In genomic region chr4:115562506-115562905, GRCh38 we compare ENCODE assay signal across 17 cellular contexts.
A peak's percentile ranks its signal among the peaks of the same experiment; 100 is the strongest.
DNase-seq lines count a peak whose midpoint lies in the region; ATAC-seq and TF ChIP-seq lines count a peak whose summit lies in the region.
"Had no signal": no experiment of that assay in that cellular context is flagged by ENCODE, and none has a peak within 500 bp of the region (broad histone marks: within the 10 kb centered on the region; RNA-seq: fewer than 3 reads in every experiment).

No MANE protein-coding gene starts in this region.

- H3K9ac ChIP-seq in SK-N-MC (ENCODE audit: insufficient read length) (peak overlapping the region; percentile 24), trophoblast cell (ENCODE audit: low read length) (no peak overlapping the region)

- DNase-seq in GM23338 (ENCODE audit: low spot score) (peak; percentile 15), SK-N-MC (ENCODE audit: low read depth, low spot score) (no peak), foreskin keratinocyte (peak; percentile 4 to 33), trophoblast cell (peak; percentile 36 to 82), osteoblast (ENCODE audit: insufficient read length, low spot score, missing footprints) (no peak)
- no peak for DNase-seq in activated naive CD4-positive, alpha-beta T cell treated with anti-CD3 and anti-CD28 coated beads, Interleukin-2, amount 50 U/mL, for 16 hours
- DNase-seq: C1 segment of cervical spinal cord; Calu3; CD4-positive, alpha-beta T cell; DMS153; DMS79 treated with DMSO at 0.1 percent for 48 hours; EL; GOT3 had no signal

- H4K12ac ChIP-seq in trophoblast cell (ENCODE audit: low read depth, low read length): no peak overlapping the region

- H3K9me2 ChIP-seq in GM23338 (ENCODE audit: insufficient read depth): no peaks in the 10 kb centered on the region

- WGBS in trophoblast cell (ENCODE audit: extremely low coverage, insufficient coverage, insufficient read length): no CpG with 5 or more reads among the region's 2 CpGs

- H3K18ac ChIP-seq in trophoblast cell (ENCODE audit: low read length): no peak overlapping the region

- H3K14ac ChIP-seq in trophoblast cell (ENCODE audit: low read length): no peak overlapping the region

- TF ChIP-seq CTCF in GM23338 (conservative IDR thresholded peaks at IDR 0.05; ENCODE audit: low read depth in 2 of 2) (no peak), foreskin keratinocyte (conservative IDR thresholded peaks at IDR 0.05) (no peak), osteoblast (IDR thresholded peaks at IDR 0.05; ENCODE audit: extremely low read depth, low read depth, low read length) (no peak)

- H4K20me1 ChIP-seq in GM23338 (replicated peaks; ENCODE audit: insufficient read depth) (no peaks in the 10 kb centered on the region), osteoblast (ENCODE audit: insufficient read depth, low read length) (no peaks in the 10 kb centered on the region)

- no peaks in the 10 kb centered on the region for H3K36me3 ChIP-seq in GM23338 (ENCODE audit: insufficient read depth)
- H3K36me3 ChIP-seq in SK-N-MC (ENCODE audit: insufficient read depth, low read length): no peaks in the 10 kb centered on the region
- no peaks in the 10 kb centered on the region for H3K36me3 ChIP-seq in trophoblast cell (ENCODE audit: control insufficient read depth in 1 of 2, insufficient read depth in 2 of 2, low read length in 2 of 2)
- H3K36me3 ChIP-seq in osteoblast (ENCODE audit: insufficient read depth, low read length): no peaks in the 10 kb centered on the region
- H3K36me3 ChIP-seq: HAP-1 had no signal

- peaks cover 3% of the 10 kb centered on the region for H3K27me3 Mint-ChIP-seq in GM23338 (ENCODE audit: insufficient read depth, low read depth, poor library complexity)
- H3K27me3 Mint-ChIP-seq: B cell; CD4-positive, alpha-beta T cell had no signal

- H3K4me3 ChIP-seq in GM23338: no peak overlapping the region
- peak overlapping the region; percentile 30 for H3K4me3 ChIP-seq in SK-N-MC
- H3K4me3 ChIP-seq in trophoblast cell (ENCODE audit: low read depth, low read length): no peak overlapping the region
- no peak overlapping the region for H3K4me3 ChIP-seq in osteoblast (ENCODE audit: insufficient read depth, low read length)
- H3K4me3 ChIP-seq: HAP-1 had no signal

- no peak overlapping the region for H3K4ac ChIP-seq in trophoblast cell (ENCODE audit: low read depth, low read length)

- no peaks in the 10 kb centered on the region for H3K9me3 Mint-ChIP-seq in GM23338
- H3K9me3 Mint-ChIP-seq: CD4-positive, alpha-beta T cell had no signal

- H3K4me1 ChIP-seq in GM23338 (ENCODE audit: insufficient read depth) (no peaks in the 10 kb centered on the region; the same call in 1 of the 2 replicates), foreskin keratinocyte (no peaks in the 10 kb centered on the region), trophoblast cell (ENCODE audit: control insufficient read depth in 1 of 2, insufficient read depth in 2 of 2, low read length in 2 of 2) (no peaks in the 10 kb centered on the region), osteoblast (ENCODE audit: insufficient read depth, low read length) (no peaks in the 10 kb centered on the region)

- peaks cover 8% of the 10 kb centered on the region; the same call in 2 of the 3 replicates for H3K4me1 Mint-ChIP-seq in GM23338
- H3K4me1 Mint-ChIP-seq: B cell had no signal

- H4K91ac ChIP-seq in trophoblast cell (ENCODE audit: low read depth, low read length): no peak overlapping the region

- no peak overlapping the region for H2BK5ac ChIP-seq in trophoblast cell (ENCODE audit: low read depth, low read length, poor library complexity)

- H3K27me3 ChIP-seq in GM23338 (ENCODE audit: insufficient read depth) (no peaks in the 10 kb centered on the region), foreskin keratinocyte (no peaks in the 10 kb centered on the region), trophoblast cell (ENCODE audit: insufficient read depth, low read length) (no peaks in the 10 kb centered on the region), osteoblast (ENCODE audit: insufficient read depth, low read length) (no peaks in the 10 kb centered on the region)

- H2AFZ ChIP-seq in GM23338: no peak overlapping the region
- H2AFZ ChIP-seq in trophoblast cell (ENCODE audit: insufficient read depth, low read length, poor library complexity): no peak overlapping the region
- H2AFZ ChIP-seq in osteoblast (ENCODE audit: low read length): no peak overlapping the region

- ATAC-seq in GM23338: no peak
- no peak for ATAC-seq in foreskin keratinocyte
- no peak for ATAC-seq in HG03469 (IDR thresholded peaks at IDR 0.05; ENCODE audit: unreplicated experiment)

- no peaks in the 10 kb centered on the region for H3K9me3 ChIP-seq in SK-N-MC (ENCODE audit: low read depth, low read length)
- H3K9me3 ChIP-seq in trophoblast cell (ENCODE audit: insufficient read depth, low read depth, low read length): no peaks in the 10 kb centered on the region
- no peaks in the 10 kb centered on the region for H3K9me3 ChIP-seq in osteoblast (ENCODE audit: low read depth, low read length)
- H3K9me3 ChIP-seq: HAP-1 had no signal

- no peak overlapping the region for H4K8ac ChIP-seq in trophoblast cell (ENCODE audit: low read depth, low read length)

- H3K79me1 ChIP-seq in trophoblast cell (ENCODE audit: low read length): no peaks in the 10 kb centered on the region

- no peak overlapping the region for H3K4me2 ChIP-seq in GM23338
- no peak overlapping the region for H3K4me2 ChIP-seq in trophoblast cell (ENCODE audit: low read length)
- no peak overlapping the region for H3K4me2 ChIP-seq in osteoblast (ENCODE audit: insufficient read depth, low read length)

- H3K23ac ChIP-seq in trophoblast cell (ENCODE audit: low read length): no peak overlapping the region

- no peak overlapping the region for H3K4me3 Mint-ChIP-seq in GM23338
- H3K4me3 Mint-ChIP-seq: B cell; CD4-positive, alpha-beta T cell had no signal

- H2AK5ac ChIP-seq in trophoblast cell (ENCODE audit: low read length): no peak overlapping the region

- H3K27ac ChIP-seq in GM23338 (ENCODE audit: low read depth): no peak overlapping the region
- peak overlapping the region; percentile 82 for H3K27ac ChIP-seq in SK-N-MC
- H3K27ac ChIP-seq in foreskin keratinocyte: no peak overlapping the region
- H3K27ac ChIP-seq in trophoblast cell (ENCODE audit: low read depth, low read length): no peak overlapping the region
- H3K27ac ChIP-seq in osteoblast (ENCODE audit: low read depth, low read length): no peak overlapping the region
- H3K27ac ChIP-seq: HL-60 had no signal

- H3K79me2 ChIP-seq in GM23338 (replicated peaks; ENCODE audit: insufficient read depth) (no peaks in the 10 kb centered on the region), trophoblast cell (ENCODE audit: control insufficient read depth, insufficient read depth, low read length, poor library complexity) (no peaks in the 10 kb centered on the region), osteoblast (ENCODE audit: insufficient read depth, low read length) (no peaks in the 10 kb centered on the region)

- no peaks in the 10 kb centered on the region for H3F3A ChIP-seq in GM23338 (replicated peaks; ENCODE audit: low read depth)

- H3K27ac Mint-ChIP-seq in GM23338: peak overlapping the region; percentile 33; the same call in 1 of the 2 replicates
- H3K27ac Mint-ChIP-seq: B cell; CD4-positive, alpha-beta T cell had no signal

- H3K36me3 Mint-ChIP-seq in GM23338 (ENCODE audit: low read depth): no peaks in the 10 kb centered on the region

- no peak overlapping the region for H2BK120ac ChIP-seq in trophoblast cell (ENCODE audit: insufficient read depth, low read length, poor library complexity)

- no peak overlapping the region for H2BK12ac ChIP-seq in trophoblast cell (ENCODE audit: low read length)

TF ChIP-seq in GM23338, 12 proteins besides CTCF, POLR2A, EP300 and RAD21 (continues in another document):
- TF ChIP-seq, protein P1, sequence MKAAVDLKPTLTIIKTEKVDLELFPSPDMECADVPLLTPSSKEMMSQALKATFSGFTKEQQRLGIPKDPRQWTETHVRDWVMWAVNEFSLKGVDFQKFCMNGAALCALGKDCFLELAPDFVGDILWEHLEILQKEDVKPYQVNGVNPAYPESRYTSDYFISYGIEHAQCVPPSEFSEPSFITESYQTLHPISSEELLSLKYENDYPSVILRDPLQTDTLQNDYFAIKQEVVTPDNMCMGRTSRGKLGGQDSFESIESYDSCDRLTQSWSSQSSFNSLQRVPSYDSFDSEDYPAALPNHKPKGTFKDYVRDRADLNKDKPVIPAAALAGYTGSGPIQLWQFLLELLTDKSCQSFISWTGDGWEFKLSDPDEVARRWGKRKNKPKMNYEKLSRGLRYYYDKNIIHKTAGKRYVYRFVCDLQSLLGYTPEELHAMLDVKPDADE (IDR thresholded peaks at IDR 0.05): no peak
- TF ChIP-seq STAT1 (IDR thresholded peaks at IDR 0.05; ENCODE audit: unreplicated experiment): no peak
- no peak for TF ChIP-seq REST (IDR thresholded peaks at IDR 0.05; ENCODE audit: unreplicated experiment)
- no peak for TF ChIP-seq NANOG (IDR thresholded peaks at IDR 0.05; ENCODE audit: borderline replicate concordance)
- no peak for TF ChIP-seq EZH2phosphoT487 (IDR thresholded peaks at IDR 0.05; ENCODE audit: unreplicated experiment)
- no peak for TF ChIP-seq JUNB (IDR thresholded peaks at IDR 0.05; ENCODE audit: unreplicated experiment)
- no peak for TF ChIP-seq ZNF331 (CRISPR knock-in tag; IDR thresholded peaks at IDR 0.05; ENCODE audit: low read depth)
- TF ChIP-seq CREB1 (CRISPR knock-in tag; IDR thresholded peaks at IDR 0.05; ENCODE audit: low read depth): no peak

Comparison
In these comparisons a context has a peak if more than half of its experiments do, and no peak if none do; other contexts are left out.
1. DNase-seq: peak in GM23338 (single experiment), foreskin keratinocyte (2 of 2) and trophoblast cell (2 of 2); none in SK-N-MC (single experiment), activated naive CD4-positive, alpha-beta T cell treated with anti-CD3 and anti-CD28 coated beads, Interleukin-2, amount 50 U/mL, for 16 hours (single experiment) and osteoblast (single experiment).